ENCODE assay signal across 17 cellular contexts in the genomic region with DNA sequence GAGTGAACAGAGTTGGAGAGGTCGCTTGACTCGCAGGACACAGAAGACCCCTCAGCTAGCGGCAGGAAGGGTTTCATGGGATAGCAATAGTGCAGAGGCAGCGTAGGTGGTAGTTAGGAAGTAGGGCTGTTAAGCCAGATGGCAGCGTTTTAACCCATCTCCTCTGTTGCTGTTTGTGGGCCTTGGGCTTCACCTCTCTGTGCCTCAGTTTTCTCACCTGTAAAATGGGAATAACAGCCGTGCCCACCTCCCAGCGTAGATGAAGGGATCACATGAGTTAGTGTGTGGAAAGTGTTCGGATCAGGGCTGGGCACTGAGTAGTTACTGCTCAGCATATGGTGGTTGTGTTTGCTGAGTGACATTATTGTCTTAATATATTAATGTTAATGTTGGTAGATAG. TPM values are rescaled to one million over a fixed set of nuclear protein-coding genes. Genes with fewer than 3 reads are reported as not detected.
DNase-seq lines count a peak whose midpoint lies in the region; ATAC-seq, FAIRE-seq and TF ChIP-seq lines count a peak whose summit lies in the region.
"Had no signal": no experiment of that assay in that cellular context is flagged by ENCODE, and none has a peak within 500 bp of the region (broad histone marks: within the 10 kb centered on the region; RNA-seq: fewer than 3 reads in every experiment).

No MANE protein-coding gene starts in this region.

- H3K79me1 ChIP-seq in H9 (ENCODE audit: insufficient read depth, low read depth, low read length, poor library complexity, severe bottlenecking), result no peaks in the 10 kb centered on the region

- in situ Hi-C loops in K562 (cut with MboI), result no loop called here

- no peak overlapping the region for H3K14ac ChIP-seq in H9 (ENCODE audit: insufficient read depth, low read length)

- no peak overlapping the region for H3K56ac ChIP-seq in H9 (ENCODE audit: insufficient read length, low read depth, low read length)

- no peak for TF ChIP-seq CTCF in H9 (conservative IDR thresholded peaks at IDR 0.05)
- no peak for TF ChIP-seq CTCF in K562 (IDR thresholded peaks at IDR 0.05 in 2 of 3, conservative IDR thresholded peaks at IDR 0.05 in 1 of 3; ENCODE audit: insufficient read depth in 2 of 3, low read depth in 1 of 3, low read length in 3 of 3)

- H2BK15ac ChIP-seq in H9 (ENCODE audit: low read depth, low read length), result no peak overlapping the region

- no peak for DNase-seq in CD4-positive, CD25-positive, alpha-beta regulatory T cell
- DNase-seq in H9 (no peak), K562 (ENCODE audit: extremely low read depth in 1 of 4, low spot score in 3 of 4) (no peak), activated gamma-delta T cell treated with Interleukin-2 at 50 U/mL for 16 hours (no peak), NCI-H1048 (lab: John Stamatoyannopoulos, UW) (no peak), NCI-H446 treated with DMSO at 0.1 percent for 48 hours (lab: John Stamatoyannopoulos, UW) (no peak), cardiac septum (ENCODE audit: low spot score) (no peak)
- DNase-seq in natural killer cell treated with Interleukin-12 subunit alpha and Interleukin-12 subunit beta and Interleukin-15 and Interleukin-18, amount 100 ng/mL, for 72 hours (ENCODE audit: low spot score), result no peak
- DNase-seq: adrenal gland; effector CD8-positive, alpha-beta T cell; heart left ventricle; NCI-H1092; NCI-H524; SHP77 treated with DMSO at 0.1 percent for 48 hours; stimulated activated CD4-positive, alpha-beta T cell treated with anti-CD3 and anti-CD28 coated beads, Interleukin-2, amount 100 ng/mL, for 48 hours; substantia nigra had no signal

- CTCF ChIA-PET in K562 (lab: Yijun Ruan, JAX; ENCODE audit: low intra/inter-chr PET ratio), result no interaction called here

- H2BK12ac ChIP-seq in H9 (ENCODE audit: insufficient read length, low read depth, low read length), result no peak overlapping the region

- H3T11ph ChIP-seq in H9 (ENCODE audit: low read length), result no peak overlapping the region

- peaks cover 19 to 28% (median 24%) of the 10 kb centered on the region in 4 donors for H3K4me1 Mint-ChIP-seq in CD4-positive, CD25-positive, alpha-beta regulatory T cell
- peaks cover 8 to 17% of the 10 kb centered on the region in 2 experiments for H3K4me1 Mint-ChIP-seq in H9
- peaks cover 19 to 21% of the 10 kb centered on the region in 2 donors for H3K4me1 Mint-ChIP-seq in natural killer cell treated with Interleukin-12 subunit alpha and Interleukin-12 subunit beta and Interleukin-15 and Interleukin-18, amount 100 ng/mL, for 72 hours (ENCODE audit: low read depth in 2 of 2)

- no peaks in the 10 kb centered on the region for H3K27me3 Mint-ChIP-seq in CD4-positive, CD25-positive, alpha-beta regulatory T cell
- peaks cover 4% of the 10 kb centered on the region for H3K27me3 Mint-ChIP-seq in H9 (ENCODE audit: low read depth)
- no peaks in the 10 kb centered on the region for H3K27me3 Mint-ChIP-seq in natural killer cell treated with Interleukin-12 subunit alpha and Interleukin-12 subunit beta and Interleukin-15 and Interleukin-18, amount 100 ng/mL, for 72 hours

- no CpG with 5 or more reads among the region's 8 CpGs for WGBS in H9 (ENCODE audit: extremely low coverage, insufficient read length, low lambda C conversion rate)
- 99% methylated on average over 8 of the region's 8 CpGs for WGBS in K562 (ENCODE audit: insufficient coverage, low coverage, missing lambda C conversion rate)

- H3K27ac ChIP-seq in CD4-positive, CD25-positive, alpha-beta regulatory T cell (ENCODE audit: insufficient read depth, low read length, poor library complexity, severe bottlenecking), result no peak overlapping the region
- H3K27ac ChIP-seq in H9 (ENCODE audit: insufficient read length, low read depth, low read length) (no peak overlapping the region), K562 (ENCODE audit: extremely low read depth, low read depth, low read length) (no peak overlapping the region)
- H3K27ac ChIP-seq: adrenal gland, heart left ventricle had no signal

- no peak for TF ChIP-seq RAD21 in K562 (CRISPR knock-in tag; conservative IDR thresholded peaks at IDR 0.05 in 1 of 2, IDR thresholded peaks at IDR 0.05 in 1 of 2)

- intact Hi-C loops in K562 (cut with micrococcal nuclease), result no loop called here
- intact Hi-C loops in cardiac septum (cut with DNase I), result loop anchor here (2.0 to 5.0 kb wide), 2 partner anchors 33 to 234 kb away; a partner anchor contains a TSS

- no peak overlapping the region for H2BK20ac ChIP-seq in H9 (ENCODE audit: low read depth, low read length, poor library complexity, severe bottlenecking)

- H3K9me3 ChIP-seq in CD4-positive, CD25-positive, alpha-beta regulatory T cell (ENCODE audit: control insufficient read depth in 2 of 2, low read length in 2 of 2), result peaks cover 0 to 3% of the 10 kb centered on the region in 2 experiments
- no peaks in the 10 kb centered on the region for H3K9me3 ChIP-seq in H9 (ENCODE audit: control insufficient read depth, low read depth, low read length)
- peaks cover 3% of the 10 kb centered on the region; the same call in 1 of the 2 replicates for H3K9me3 ChIP-seq in K562 (replicated peaks; ENCODE audit: control insufficient read depth, insufficient read depth, low read depth, low read length)
- H3K9me3 ChIP-seq: adrenal gland, heart left ventricle had no signal

- H2AFZ ChIP-seq in H9 (ENCODE audit: low read length) (no peak overlapping the region), K562 (ENCODE audit: low read depth, low read length) (no peak overlapping the region)

- peaks cover 34% of the 10 kb centered on the region for H3K36me3 Mint-ChIP-seq in CD4-positive, CD25-positive, alpha-beta regulatory T cell
- H3K36me3 Mint-ChIP-seq in H9 (ENCODE audit: insufficient read depth in 1 of 3, low read depth in 3 of 3), result peaks cover 24 to 27% (median 25%) of the 10 kb centered on the region in 3 experiments
- peaks cover 21% of the 10 kb centered on the region for H3K36me3 Mint-ChIP-seq in natural killer cell treated with Interleukin-12 subunit alpha and Interleukin-12 subunit beta and Interleukin-15 and Interleukin-18, amount 100 ng/mL, for 72 hours

- H3K4ac ChIP-seq in H9 (ENCODE audit: low read depth, low read length), result no peak overlapping the region

- no peak for TF ChIP-seq POLR2A in K562 (conservative IDR thresholded peaks at IDR 0.05)

- H2AK5ac ChIP-seq in H9 (ENCODE audit: insufficient read length, low read length), result no peak overlapping the region

- no peaks in the 10 kb centered on the region for H3K27me3 ChIP-seq in CD4-positive, CD25-positive, alpha-beta regulatory T cell (ENCODE audit: control insufficient read depth, insufficient read depth, low read length)
- H3K27me3 ChIP-seq in H9 (ENCODE audit: insufficient read depth, low read length) (no peaks in the 10 kb centered on the region), K562 (ENCODE audit: control insufficient read depth in 2 of 2, insufficient read depth in 2 of 2, low read length in 2 of 2) (no peaks in the 10 kb centered on the region)
- H3K27me3 ChIP-seq: adrenal gland, heart left ventricle had no signal

- peaks cover 2% of the 10 kb centered on the region for H3K9me1 ChIP-seq in K562 (ENCODE audit: control insufficient read depth, insufficient read depth, low read length)

- H3K4me3 Mint-ChIP-seq in CD4-positive, CD25-positive, alpha-beta regulatory T cell, result peak overlapping the region; percentile 77 to 88 (median 84)
- H3K4me3 Mint-ChIP-seq in H9, result peak overlapping the region; percentile 60 to 69
- H3K4me3 Mint-ChIP-seq in natural killer cell treated with Interleukin-12 subunit alpha and Interleukin-12 subunit beta and Interleukin-15 and Interleukin-18, amount 100 ng/mL, for 72 hours, result peak overlapping the region; percentile 82

- no peak overlapping the region for H3K4me2 ChIP-seq in H9 (ENCODE audit: insufficient read depth, insufficient read length, low read length)
- H3K4me2 ChIP-seq in K562 (ENCODE audit: insufficient read depth, low read length), result no peak overlapping the region

- no peak for ATAC-seq in CD4-positive, CD25-positive, alpha-beta regulatory T cell (ENCODE audit: low read depth in 2 of 2)
- no peak for ATAC-seq in K562
- ATAC-seq in natural killer cell treated with Interleukin-12 subunit alpha and Interleukin-12 subunit beta and Interleukin-15 and Interleukin-18, amount 100 ng/mL, for 72 hours, result no peak
- ATAC-seq: heart left ventricle had no signal

- no peak overlapping the region for H4K91ac ChIP-seq in H9 (ENCODE audit: insufficient read length, low read depth, low read length)

- peaks cover 13% of the 10 kb centered on the region for H3K4me1 ChIP-seq in CD4-positive, CD25-positive, alpha-beta regulatory T cell (ENCODE audit: control insufficient read depth, insufficient read depth, low read length, poor library complexity, severe bottlenecking)
- H3K4me1 ChIP-seq in H9 (ENCODE audit: insufficient read depth, low read length), result no peaks in the 10 kb centered on the region
- H3K4me1 ChIP-seq in K562 (replicated peaks in 1 of 2; ENCODE audit: control insufficient read depth in 2 of 2, insufficient read depth in 2 of 2, low read length in 2 of 2), result peaks cover 11 to 13% of the 10 kb centered on the region in 2 experiments; a peak in 3 of 5 replicates

- H4K20me1 ChIP-seq in H9 (ENCODE audit: control insufficient read depth, insufficient read depth, insufficient read length) (no peaks in the 10 kb centered on the region), K562 (replicated peaks; ENCODE audit: control insufficient read depth, insufficient read depth, low read length) (no peaks in the 10 kb centered on the region)

- H3K18ac ChIP-seq in H9 (ENCODE audit: insufficient read length, low read depth, low read length), result no peak overlapping the region

- peak overlapping the region; percentile 38 to 74 (median 52) for H3K27ac Mint-ChIP-seq in CD4-positive, CD25-positive, alpha-beta regulatory T cell
- H3K27ac Mint-ChIP-seq in H9, result no peak overlapping the region
- peak overlapping the region; percentile 6 to 42 for H3K27ac Mint-ChIP-seq in natural killer cell treated with Interleukin-12 subunit alpha and Interleukin-12 subunit beta and Interleukin-15 and Interleukin-18, amount 100 ng/mL, for 72 hours

- H2BK120ac ChIP-seq in H9 (ENCODE audit: low read depth, low read length, poor library complexity, severe bottlenecking), result no peak overlapping the region

- H3K9ac ChIP-seq in H9 (ENCODE audit: extremely low read depth, insufficient read length, low read length), result no peak overlapping the region
- H3K9ac ChIP-seq in K562 (ENCODE audit: insufficient read depth in 1 of 2, low read depth in 2 of 2, low read length in 2 of 2), result no peak overlapping the region

- H3K23ac ChIP-seq in H9 (ENCODE audit: insufficient read length, low read depth, low read length), result no peak overlapping the region

- no peak for TF ChIP-seq EP300 in K562 (IDR thresholded peaks at IDR 0.05; ENCODE audit: low read length)

- H3K36me3 ChIP-seq in CD4-positive, CD25-positive, alpha-beta regulatory T cell (ENCODE audit: control insufficient read depth, insufficient read depth, low read length), result peaks cover 23% of the 10 kb centered on the region
- H3K36me3 ChIP-seq in K562 (ENCODE audit: control insufficient read depth, insufficient read depth, low read length), result peaks cover 47% of the 10 kb centered on the region

- no peak overlapping the region for H2BK5ac ChIP-seq in H9 (ENCODE audit: insufficient read length, low read length)

- POLR2A ChIA-PET in K562 (lab: Yijun Ruan, JAX), result no interaction called here

- H3K4me3 ChIP-seq in CD4-positive, CD25-positive, alpha-beta regulatory T cell (ENCODE audit: low read depth, low read length), result no peak overlapping the region
- no peak overlapping the region for H3K4me3 ChIP-seq in K562

- H3K23me2 ChIP-seq in H9 (ENCODE audit: insufficient read length, low read depth, low read length, poor library complexity, severe bottlenecking), result no peaks in the 10 kb centered on the region

- FAIRE-seq in K562 (lab: Jason Lieb, UNC), result no peak
- FAIRE-seq: D721Med had no signal

- H3K79me2 ChIP-seq in H9 (ENCODE audit: insufficient read depth, low read length) (peaks cover 6% of the 10 kb centered on the region), K562 (ENCODE audit: control insufficient read depth, insufficient read depth, low read length) (peaks cover 15% of the 10 kb centered on the region)

- H3K9me3 Mint-ChIP-seq in CD4-positive, CD25-positive, alpha-beta regulatory T cell, result peaks cover 0 to 3% (median 0%) of the 10 kb centered on the region in 7 donors
- H3K9me3 Mint-ChIP-seq in H9, result peaks cover 0 to 3% of the 10 kb centered on the region in 2 experiments; a peak in 2 of 5 replicates
- no peaks in the 10 kb centered on the region for H3K9me3 Mint-ChIP-seq in natural killer cell treated with Interleukin-12 subunit alpha and Interleukin-12 subunit beta and Interleukin-15 and Interleukin-18, amount 100 ng/mL, for 72 hours

- H4K8ac ChIP-seq in H9 (replicated peaks; ENCODE audit: insufficient read length, low read depth, low read length), result no peak overlapping the region

- H4K5ac ChIP-seq in H9 (ENCODE audit: insufficient read length, low read depth, low read length), result no peak overlapping the region

- BruUV-seq in K562 (replicated peaks; lab: Mats Ljungman, UMichigan), result no TSS peak

RNA-seq across cellular contexts. Expression of a gene that starts 1.9 kb away (rescaled TPM):
- total RNA-seq in CD4-positive, CD25-positive, alpha-beta regulatory T cell, result 11.8 TPM
- 1 to 10 TPM; 2.1 to 4.0 (median 2.3) TPM for polyA plus RNA-seq in CD4-positive, CD25-positive, alpha-beta regulatory T cell
- total RNA-seq in H9 (2021) (20.1 and 20.6 TPM in 2 replicates), K562 (2014; rRNA removed) (7.1 and 9.2 TPM in 2 replicates), K562 (2014; rRNA removed; fragmentation: Illumina TruSeq; extraction: Trizol) (10.0 and 14.3 TPM in 2 replicates), K562 (2015; rRNA removed; fragmentation: Illumina TruSeq; extraction: Trizol) (13.8 and 14.2 TPM in 2 replicates), K562 (2021) (9.5 and 11.2 TPM in 2 replicates), cardiac septum (8.2 TPM)
- total RNA-seq in K562 (2011; cell fraction: chromatin; rRNA removed; ENCODE audit: low replicate concordance), result 16.5 and 44.5 TPM in 2 replicates
- 10.0 and 16.6 TPM in 2 replicates for total RNA-seq in K562 (2011; cell fraction: nucleolus; rRNA removed)
- total RNA-seq in K562 (2011; cell fraction: nucleoplasm; rRNA removed), result 18.1 and 19.9 TPM in 2 replicates
- polyA plus RNA-seq in K562 (2011; rRNA removed) (16.4 and 18.3 TPM in 2 replicates), K562 (2014; fragmentation: Illumina TruSeq; extraction: Trizol) (10.7 and 13.3 TPM in 2 replicates), K562 (2014; fragmentation: Nextera tagmentation; extraction: Ambion mirVana) (1 to 10 TPM; 1.8 to 2.0 TPM), K562 (2014; rRNA removed) (15.6 and 16.2 TPM in 2 replicates)
- polyA plus RNA-seq in K562 (2011; cell fraction: cytosol; rRNA removed), result 5.2 and 6.9 TPM in 2 replicates
- 27.2 and 34.4 TPM in 2 replicates for polyA plus RNA-seq in K562 (2011; cell fraction: nucleus; rRNA removed)
- polyA plus RNA-seq in K562 (2012), result 6.6 and 16.5 TPM in 2 replicates
- polyA minus RNA-seq in K562 (2011; rRNA and poly(A)+ RNA removed), result 9.4 and 9.8 TPM in 2 replicates
- polyA minus RNA-seq in K562 (2011; cell fraction: cytosol; rRNA and poly(A)+ RNA removed), result 2.3 and 4.6 TPM in 2 replicates
- polyA minus RNA-seq in K562 (2011; cell fraction: nucleus; rRNA and poly(A)+ RNA removed), result 12.4 and 15.2 TPM in 2 replicates
- total RNA-seq in natural killer cell treated with Interleukin-12 subunit alpha and Interleukin-12 subunit beta and Interleukin-15 and Interleukin-18, amount 100 ng/mL, for 72 hours, result 10 to 100 TPM; 10.3 to 18.7 TPM

RNA-seq across cellular contexts. Expression of a gene that starts 34.1 kb away (rescaled TPM):
- total RNA-seq in CD4-positive, CD25-positive, alpha-beta regulatory T cell, result 0.30 TPM
- under 1 TPM; 0.23 to 0.91 (median 0.67) TPM for polyA plus RNA-seq in CD4-positive, CD25-positive, alpha-beta regulatory T cell
- total RNA-seq in H9 (2021) (0.37 and 0.52 TPM in 2 replicates), K562 (2014; rRNA removed) (0.16 TPM in 1 of 2 replicates, not detected in the other), K562 (2014; rRNA removed; fragmentation: Illumina TruSeq; extraction: Trizol) (not detected in 2 replicates), K562 (2015; rRNA removed; fragmentation: Illumina TruSeq; extraction: Trizol) (0.07 TPM in 1 of 2 replicates, not detected in the other), K562 (2021) (not detected in 2 replicates), cardiac septum (1.2 TPM)
- 0.21 TPM in 1 of 2 replicates, not detected in the other for total RNA-seq in K562 (2011; cell fraction: chromatin; rRNA removed; ENCODE audit: low replicate concordance)
- 0.26 TPM in 1 of 2 replicates, not detected in the other for total RNA-seq in K562 (2011; cell fraction: nucleolus; rRNA removed)
- total RNA-seq in K562 (2011; cell fraction: nucleoplasm; rRNA removed), result not detected in 2 replicates
- polyA plus RNA-seq in K562 (2011; rRNA removed) (0.07 and 0.13 TPM in 2 replicates), K562 (2014; fragmentation: Illumina TruSeq; extraction: Trizol) (not detected in 2 replicates), K562 (2014; fragmentation: Nextera tagmentation; extraction: Ambion mirVana) (not detected), K562 (2014; rRNA removed) (not detected in 2 replicates)
- 0.03 TPM in 1 of 2 replicates, not detected in the other for polyA plus RNA-seq in K562 (2011; cell fraction: cytosol; rRNA removed)
- not detected in 2 replicates for polyA plus RNA-seq in K562 (2011; cell fraction: nucleus; rRNA removed)
- 0.05 and 0.25 TPM in 2 replicates for polyA plus RNA-seq in K562 (2012)
- not detected in 2 replicates for polyA minus RNA-seq in K562 (2011; rRNA and poly(A)+ RNA removed)
- polyA minus RNA-seq in K562 (2011; cell fraction: cytosol; rRNA and poly(A)+ RNA removed), result not detected in 2 replicates
- polyA minus RNA-seq in K562 (2011; cell fraction: nucleus; rRNA and poly(A)+ RNA removed), result not detected in 2 replicates
- under 1 TPM in 1 of 2 donors, not detected in 1; 0.12 TPM for total RNA-seq in natural killer cell treated with Interleukin-12 subunit alpha and Interleukin-12 subunit beta and Interleukin-15 and Interleukin-18, amount 100 ng/mL, for 72 hours

Comparison
In these comparisons a context has a peak if more than half of its experiments do, and no peak if none do; other contexts are left out.
1. H3K27ac Mint-ChIP-seq: peak in CD4-positive, CD25-positive, alpha-beta regulatory T cell (3 of 3) and natural killer cell treated with Interleukin-12 subunit alpha and Interleukin-12 subunit beta and Interleukin-15 and Interleukin-18, amount 100 ng/mL, for 72 hours (2 of 2); none in H9 (0 of 3).
2. Peak in every context shown above with its lines, with median percentiles within 50 percentile points of each other: H3K4me3 Mint-ChIP-seq.